In genomic region chr1:32332290-32333079, GRCh38 we compare ENCODE assay signal across 1 cellular context.
TF ChIP-seq lines count a peak whose summit lies in the region.

No MANE protein-coding gene starts in this region.

TF ChIP-seq in GM12878, 131 proteins besides CTCF, POLR2A, EP300 and RAD21:
- TF ChIP-seq BMI1 (IDR thresholded peaks at IDR 0.05; ENCODE audit: borderline replicate concordance) (no peak), EED (IDR thresholded peaks at IDR 0.05; ENCODE audit: low read depth) (no peak), NFIC (IDR thresholded peaks at IDR 0.05; ENCODE audit: low read depth, low read length) (no peak), SUZ12 (IDR thresholded peaks at IDR 0.05; ENCODE audit: unreplicated experiment) (no peak), FOXK2 (IDR thresholded peaks at IDR 0.05) (no peak), CREB1 (IDR thresholded peaks at IDR 0.05; ENCODE audit: low read depth) (no peak), BCLAF1 (IDR thresholded peaks at IDR 0.05) (no peak), PML (IDR thresholded peaks at IDR 0.05; ENCODE audit: low read length) (peak; percentile 43), ETV6 (conservative IDR thresholded peaks at IDR 0.05 in 1 of 2, IDR thresholded peaks at IDR 0.05 in 1 of 2; ENCODE audit: borderline replicate concordance in 1 of 2, low read depth in 1 of 2) (no peak), BHLHE40 (IDR thresholded peaks at IDR 0.05; ENCODE audit: borderline replicate concordance in 1 of 2, low read depth in 2 of 2, low read length in 1 of 2) (no peak), ELK1 (IDR thresholded peaks at IDR 0.05; ENCODE audit: low read depth, low read length) (no peak), ZBTB4 (CRISPR knock-in tag; IDR thresholded peaks at IDR 0.05) (no peak), KLF5 (IDR thresholded peaks at IDR 0.05; ENCODE audit: partially characterized antibody) (no peak), SUPT20H (IDR thresholded peaks at IDR 0.05; ENCODE audit: borderline replicate concordance, control insufficient read depth, low read depth, low read length) (no peak), POLR2AphosphoS5 (IDR thresholded peaks at IDR 0.05; ENCODE audit: low read length) (peak; percentile 81), ESRRA (IDR thresholded peaks at IDR 0.05; ENCODE audit: low read length) (no peak), NR2F1 (conservative IDR thresholded peaks at IDR 0.05) (no peak), MAX (IDR thresholded peaks at IDR 0.05; ENCODE audit: low read depth, low read length) (no peak), MTA3 (IDR thresholded peaks at IDR 0.05; ENCODE audit: borderline replicate concordance, low read length) (0 out of 2 replicates have a peak, but pooled peaks have one; percentile 6), SMC3 (IDR thresholded peaks at IDR 0.05; ENCODE audit: borderline replicate concordance, low read length) (no peak), JUNB (IDR thresholded peaks at IDR 0.05) (no peak), IRF4 (IDR thresholded peaks at IDR 0.05; ENCODE audit: low read depth, low read length) (no peak), POLR2AphosphoS2 (IDR thresholded peaks at IDR 0.05; ENCODE audit: low read depth, low read length) (peak; percentile 84), TARDBP (IDR thresholded peaks at IDR 0.05; ENCODE audit: borderline replicate concordance) (no peak), PRDM15 (CRISPR knock-in tag; IDR thresholded peaks at IDR 0.05) (no peak), LARP7 (IDR thresholded peaks at IDR 0.05) (no peak), BCL11A (IDR thresholded peaks at IDR 0.05; ENCODE audit: low read depth, low read length) (no peak), SKIL (IDR thresholded peaks at IDR 0.05; ENCODE audit: low read depth, poor library complexity, severe bottlenecking) (no peak), BACH1 (IDR thresholded peaks at IDR 0.05; ENCODE audit: borderline replicate concordance) (0 out of 2 replicates have a peak, but pooled peaks have one; percentile 39), GATAD2B (conservative IDR thresholded peaks at IDR 0.05; ENCODE audit: low read depth) (no peak)
